12 cellular contexts compared by ENCODE assay signal in the genomic region with DNA sequence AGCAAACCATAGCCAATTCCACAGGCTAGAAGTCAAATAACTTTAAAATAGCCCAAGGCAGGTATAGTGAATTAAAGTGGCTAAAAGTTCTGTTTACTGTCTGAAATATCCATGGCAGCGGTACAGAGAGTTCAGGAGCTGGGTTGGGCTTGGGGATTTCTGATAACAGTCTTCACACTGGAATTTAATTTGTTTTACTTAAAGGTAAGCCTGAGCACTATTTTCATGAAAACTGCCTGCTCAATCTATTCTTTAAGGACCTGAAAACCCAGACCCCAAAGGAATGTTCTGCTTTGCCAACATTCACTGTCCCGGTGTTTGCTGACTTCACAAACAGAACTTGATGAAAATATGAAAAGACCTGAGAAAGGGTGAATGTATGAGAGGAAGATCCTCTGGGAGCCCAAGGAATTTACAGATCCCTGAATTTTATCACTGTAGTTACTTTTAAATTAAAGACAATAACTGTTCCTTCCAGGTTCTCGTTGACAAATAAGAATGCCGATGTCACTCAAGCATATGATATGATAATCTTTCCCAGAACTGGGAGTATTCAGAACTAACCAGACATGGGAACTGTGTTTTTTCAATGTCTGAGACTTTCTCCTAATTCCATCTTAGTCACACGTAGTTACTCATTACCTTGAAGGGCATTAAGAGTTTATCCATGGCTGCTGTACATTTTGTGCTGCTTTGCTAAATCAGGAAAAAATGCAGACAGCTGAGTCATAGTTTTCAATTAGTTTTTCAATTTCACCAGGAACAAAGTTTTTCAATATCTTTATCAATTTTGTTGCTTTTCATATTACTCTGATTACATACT. TPM values are rescaled to one million over a fixed set of nuclear protein-coding genes. Genes with fewer than 3 reads are reported as not detected.
DNase-seq lines count a peak whose midpoint lies in the region; ATAC-seq and TF ChIP-seq lines count a peak whose summit lies in the region.
"Had no signal": no experiment of that assay in that cellular context is flagged by ENCODE, and none has a peak within 500 bp of the region (broad histone marks: within the 10 kb centered on the region; RNA-seq: fewer than 3 reads in every experiment).

No MANE protein-coding gene starts in this region.

- peak; percentile 21 for DNase-seq in AG08396 (ENCODE audit: low spot score)
- DNase-seq in PC-9 = peak in 1 of 2 experiments; percentile 89
- DNase-seq in epithelial cell of prostate (ENCODE audit: low read depth, low spot score) = no peak
- no peak for DNase-seq in NCI-H446 (lab: John Stamatoyannopoulos, UW)
- DNase-seq in MG63 = no peak
- DNase-seq in stimulated activated naive B cell treated with anti-CD40 and anti-IgM and Interleukin-4, amounts not matched to agents 10 μg/mL and 1 μg/mL and 100 μg/mL, for 72 hours = no peak
- DNase-seq in SW480 (ENCODE audit: low spot score) = no peak
- DNase-seq: activated T-cell treated with anti-CD3 and anti-CD28 coated beads, Interleukin-2, amount 50 U/mL, for 48 hours; stimulated activated CD4-positive, alpha-beta T cell treated with anti-CD3 and anti-CD28 coated beads, Interleukin-12 subunit alpha, Interleukin-12 subunit beta, amount 100 ng/mL, for 4 hours; stimulated activated naive CD8-positive, alpha-beta T cell treated with anti-CD3 and anti-CD28 coated beads, Interleukin-15, amount 100 ng/mL, for 72 hours had no signal

- no peak for ATAC-seq in stimulated activated naive B cell treated with anti-CD40 and anti-IgM and Interleukin-4, amounts not matched to agents 10 μg/mL and 1 μg/mL and 100 μg/mL, for 72 hours (replicated peaks)
- ATAC-seq: stimulated activated naive CD8-positive, alpha-beta T cell treated with anti-CD3 and anti-CD28 coated beads, Interleukin-15, amount 100 ng/mL, for 72 hours had no signal

- H3K9me2 ChIP-seq in PC-9 (ENCODE audit: insufficient read depth) = no peaks in the 10 kb centered on the region

- H3F3A ChIP-seq in PC-9 (ENCODE audit: insufficient read depth, low read depth) = peaks cover 55% of the 10 kb centered on the region

- POLR2A ChIA-PET in PC-9 (lab: Charles Lee; ENCODE audit: unreplicated experiment) = interaction anchor here (0.5 to 0.9 kb wide), 4 partner anchors 20 to 502 kb away, joined by 3 to 9 read pairs (median 6); no protein-coding TSS in a partner anchor

- no peaks in the 10 kb centered on the region for H3K27me3 ChIP-seq in PC-9 (ENCODE audit: insufficient read depth, low read depth)
- no peaks in the 10 kb centered on the region for H3K27me3 ChIP-seq in mucosa of stomach (ENCODE audit: control insufficient read depth, insufficient read depth, low read length)
- no peaks in the 10 kb centered on the region for H3K27me3 ChIP-seq in MG63

- H4K20me1 ChIP-seq in PC-9 (ENCODE audit: insufficient read depth) = no peaks in the 10 kb centered on the region

- no peaks in the 10 kb centered on the region; the same call in 1 of the 2 replicates for H3K9me3 ChIP-seq in PC-9 (ENCODE audit: insufficient read depth, low read depth)
- H3K9me3 ChIP-seq in mucosa of stomach (ENCODE audit: control insufficient read depth, low read length) = no peaks in the 10 kb centered on the region
- H3K9me3 ChIP-seq in MG63 = no peaks in the 10 kb centered on the region

- TF ChIP-seq CTCF in PC-9 (conservative IDR thresholded peaks at IDR 0.05) = no peak

- 0 out of 2 replicates have a peak, but pooled peaks cover 4% of the 10 kb centered on the region for H3K79me2 ChIP-seq in PC-9 (ENCODE audit: low read depth)

- peak overlapping the region; percentile 10; the same call in 1 of the 2 replicates for H3K4me3 ChIP-seq in PC-9
- no peak overlapping the region for H3K4me3 ChIP-seq in mucosa of stomach (ENCODE audit: low read length)
- H3K4me3 ChIP-seq in MG63 = no peak overlapping the region

- H3K9ac ChIP-seq in mucosa of stomach (ENCODE audit: low read length) = peak overlapping the region; percentile 53

- CTCF ChIA-PET in PC-9 (lab: Charles Lee) = no interaction called here

- no peaks in the 10 kb centered on the region for H3K9me3 Mint-ChIP-seq in stimulated activated naive B cell treated with anti-CD40 and anti-IgM and Interleukin-4, amounts not matched to agents 10 μg/mL and 1 μg/mL and 100 μg/mL, for 72 hours
- H3K9me3 Mint-ChIP-seq: stimulated activated naive CD8-positive, alpha-beta T cell treated with anti-CD3 and anti-CD28 coated beads, Interleukin-15, amount 100 ng/mL, for 72 hours had no signal

- H3K36me3 ChIP-seq in PC-9 (ENCODE audit: low read depth) = no peaks in the 10 kb centered on the region
- H3K36me3 ChIP-seq in mucosa of stomach (ENCODE audit: control insufficient read depth, insufficient read depth, low read length) = no peaks in the 10 kb centered on the region
- no peaks in the 10 kb centered on the region for H3K36me3 ChIP-seq in MG63

- H3K27ac Mint-ChIP-seq in stimulated activated naive B cell treated with anti-CD40 and anti-IgM and Interleukin-4, amounts not matched to agents 10 μg/mL and 1 μg/mL and 100 μg/mL, for 72 hours = no peak overlapping the region
- H3K27ac Mint-ChIP-seq: stimulated activated naive CD8-positive, alpha-beta T cell treated with anti-CD3 and anti-CD28 coated beads, Interleukin-15, amount 100 ng/mL, for 72 hours had no signal

- H3K36me3 Mint-ChIP-seq in stimulated activated naive B cell treated with anti-CD40 and anti-IgM and Interleukin-4, amounts not matched to agents 10 μg/mL and 1 μg/mL and 100 μg/mL, for 72 hours = no peaks in the 10 kb centered on the region

- BruUV-seq in PC-9 (replicated peaks; lab: Mats Ljungman, UMichigan) = TSS peak; percentile 30

- intact Hi-C loops in PC-9 (cut with micrococcal nuclease; ENCODE audit: unreplicated experiment) = loop anchor here (2.0 kb wide), 3 partner anchors 24 to 168 kb away; no protein-coding TSS in a partner anchor

- H3K27ac ChIP-seq in PC-9 (peak overlapping the region; percentile 100), epithelial cell of prostate (peak overlapping the region; percentile 96)

- H3K4me2 ChIP-seq in PC-9 = peak overlapping the region; percentile 70

- H3K27me3 Mint-ChIP-seq in stimulated activated naive B cell treated with anti-CD40 and anti-IgM and Interleukin-4, amounts not matched to agents 10 μg/mL and 1 μg/mL and 100 μg/mL, for 72 hours = peaks cover 8 to 17% of the 10 kb centered on the region in 2 donors

- peaks cover 80% of the 10 kb centered on the region for H3K4me1 ChIP-seq in PC-9 (replicated peaks; ENCODE audit: insufficient read depth)
- H3K4me1 ChIP-seq in mucosa of stomach (ENCODE audit: control insufficient read depth, insufficient read depth, low read length) = peaks cover 89% of the 10 kb centered on the region

- no peak overlapping the region for H3K4me3 Mint-ChIP-seq in stimulated activated naive B cell treated with anti-CD40 and anti-IgM and Interleukin-4, amounts not matched to agents 10 μg/mL and 1 μg/mL and 100 μg/mL, for 72 hours
- H3K4me3 Mint-ChIP-seq: stimulated activated naive CD8-positive, alpha-beta T cell treated with anti-CD3 and anti-CD28 coated beads, Interleukin-15, amount 100 ng/mL, for 72 hours had no signal

- peaks cover 0 to 8% of the 10 kb centered on the region in 2 donors for H3K4me1 Mint-ChIP-seq in stimulated activated naive B cell treated with anti-CD40 and anti-IgM and Interleukin-4, amounts not matched to agents 10 μg/mL and 1 μg/mL and 100 μg/mL, for 72 hours

- no peak overlapping the region for H2AFZ ChIP-seq in PC-9

RNA-seq across cellular contexts. Expression of a gene that starts 28.3 kb away (rescaled TPM):
- 24.3 and 30.6 TPM in 2 replicates for total RNA-seq in PC-9 (2021)
- total RNA-seq in MG63 (2014; rRNA removed; shearing (Covaris generic); ENCODE audit: low replicate concordance) = not detected in 2 replicates
- total RNA-seq: dermis microvascular lymphatic vessel endothelial cell had no signal

Comparison
In these comparisons a context has a peak if more than half of its experiments do, and no peak if none do; other contexts are left out.
1. RNA of a gene that starts 28.3 kb away (total RNA-seq): 24.3 to 30.6 TPM in PC-9; not detected in MG63; every median in the first group is over 10 times any median in the second.